1 cellular context compared by ENCODE assay signal in genomic region chrX:30576881-30577280, GRCh38.
TF ChIP-seq lines count a peak whose summit lies in the region.

No MANE protein-coding gene starts in this region.

TF ChIP-seq in GM23338, 12 proteins besides CTCF, POLR2A, EP300 and RAD21 (continued from another document):
- TF ChIP-seq ZNF462 (CRISPR knock-in tag; IDR thresholded peaks at IDR 0.05): no peak
- no peak for TF ChIP-seq CREB1 (CRISPR knock-in tag; IDR thresholded peaks at IDR 0.05; ENCODE audit: low read depth)
- TF ChIP-seq NANOG (IDR thresholded peaks at IDR 0.05; ENCODE audit: borderline replicate concordance): no peak
